23 cellular contexts compared by ENCODE assay signal in the genomic region with DNA sequence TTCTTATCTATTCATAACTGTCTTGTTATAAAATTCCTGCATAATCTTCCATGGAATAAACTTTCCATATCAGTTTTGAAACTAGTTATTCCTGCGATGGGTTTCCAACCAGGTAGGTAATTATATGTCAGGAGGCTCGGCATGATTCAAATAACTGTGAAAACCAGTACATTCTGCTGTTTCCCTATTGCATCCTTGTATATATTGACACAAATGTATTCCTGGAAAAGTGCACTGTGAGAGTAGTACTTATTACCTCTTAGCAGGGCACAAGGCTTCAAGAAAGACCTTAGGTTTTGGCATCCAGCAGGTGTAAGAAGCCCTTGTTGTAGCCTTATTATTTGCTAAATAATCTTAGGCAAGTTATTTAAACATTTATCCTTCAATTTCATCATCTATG.
"Had no signal": no experiment of that assay in that cellular context is flagged by ENCODE, and none has a peak within 500 bp of the region (broad histone marks: within the 10 kb centered on the region; RNA-seq: fewer than 3 reads in every experiment).

No MANE protein-coding gene starts in this region.

- H3K4me3 ChIP-seq: colonic mucosa, coronary artery, dorsolateral prefrontal cortex, esophagus muscularis mucosa, esophagus squamous epithelium, gastrocnemius medialis, gastroesophageal sphincter, heart left ventricle, heart right ventricle had no signal

- ATAC-seq: effector memory CD8-positive, alpha-beta T cell; esophagus mucosa; foreskin keratinocyte; gastrocnemius medialis; gastroesophageal sphincter; heart left ventricle; heart right ventricle had no signal

- H3K9me3 ChIP-seq: colonic mucosa, esophagus muscularis mucosa, gastrocnemius medialis, gastroesophageal sphincter, heart right ventricle had no signal

- H3K27ac ChIP-seq: colonic mucosa, coronary artery, dorsolateral prefrontal cortex, epithelial cell of prostate, esophagus muscularis mucosa, esophagus squamous epithelium, foreskin keratinocyte, gastrocnemius medialis, gastroesophageal sphincter, heart left ventricle, heart right ventricle had no signal

- DNase-seq: colonic mucosa; cortex of kidney; dermis blood vessel endothelial cell; dorsolateral prefrontal cortex; effector CD4-positive, alpha-beta T cell; effector CD8-positive, alpha-beta T cell; effector memory CD4-positive, alpha-beta T cell; effector memory CD8-positive, alpha-beta T cell; endodermal cell; erythroblast; esophagus squamous epithelium; foreskin fibroblast; foreskin keratinocyte; foreskin melanocyte; gastrocnemius medialis; glutamatergic neuron; heart left ventricle; heart right ventricle had no signal

- H3K27me3 ChIP-seq: colonic mucosa, esophagus muscularis mucosa, esophagus squamous epithelium, foreskin keratinocyte, gastrocnemius medialis, gastroesophageal sphincter, heart left ventricle, heart right ventricle had no signal

- H3K4me1 ChIP-seq: colonic mucosa, esophagus muscularis mucosa, esophagus squamous epithelium, foreskin keratinocyte, gastrocnemius medialis, gastroesophageal sphincter, heart left ventricle, heart right ventricle had no signal

- H3K36me3 ChIP-seq: colonic mucosa, esophagus muscularis mucosa, esophagus squamous epithelium, gastrocnemius medialis, gastroesophageal sphincter, heart left ventricle, heart right ventricle had no signal
